In genomic region chr22:38870791-38871359, GRCh38 we compare ENCODE assay signal across 8 cellular contexts. TPM values are rescaled to one million over a fixed set of nuclear protein-coding genes. Genes with fewer than 3 reads are reported as not detected.
DNase-seq lines count a peak whose midpoint lies in the region; ATAC-seq, FAIRE-seq and TF ChIP-seq lines count a peak whose summit lies in the region.

No MANE protein-coding gene starts in this region.

- no peak for TF ChIP-seq CTCF in K562 (IDR thresholded peaks at IDR 0.05 in 2 of 3, conservative IDR thresholded peaks at IDR 0.05 in 1 of 3; ENCODE audit: insufficient read depth in 2 of 3, low read depth in 1 of 3, low read length in 3 of 3)
- no peak for TF ChIP-seq CTCF in lung (IDR thresholded peaks at IDR 0.05; ENCODE audit: control extremely low read depth, extremely low read depth)
- TF ChIP-seq CTCF in type B pancreatic cell (conservative IDR thresholded peaks at IDR 0.05), result no peak

- TF ChIP-seq POLR2A in K562 (conservative IDR thresholded peaks at IDR 0.05), result no peak

- H3K4me1 ChIP-seq in K562 (replicated peaks in 1 of 2; ENCODE audit: control insufficient read depth in 2 of 2, insufficient read depth in 2 of 2, low read length in 2 of 2) (peaks cover 13 to 31% of the 10 kb centered on the region in 2 experiments), lung (ENCODE audit: control insufficient read depth in 2 of 2, insufficient read depth in 2 of 2, low read length in 2 of 2) (peaks cover 0 to 2% of the 10 kb centered on the region in 2 donors)

- peak overlapping the region; percentile 93 for H3K4me3 Mint-ChIP-seq in activated T-cell treated with anti-CD3 and anti-CD28 coated beads, Interleukin-2, amount 50 U/mL, for 24 hours
- H3K4me3 Mint-ChIP-seq in type B pancreatic cell, result peak overlapping the region; percentile 94

- no TSS peak for BruUV-seq in K562 (replicated peaks; lab: Mats Ljungman, UMichigan)

- intact Hi-C loops in K562 (cut with micrococcal nuclease), result loop anchor here (1.0 to 10.0 kb wide), 4 partner anchors 54 to 247 kb away; partner anchors contain the start of gene APOBEC3C

- peak overlapping the region; percentile 79 for H3K4me2 ChIP-seq in K562 (ENCODE audit: insufficient read depth, low read length)

- no peak for FAIRE-seq in K562 (lab: Jason Lieb, UNC)

- no peak for TF ChIP-seq EP300 in K562 (IDR thresholded peaks at IDR 0.05; ENCODE audit: low read length)

- H4K20me1 ChIP-seq in K562 (replicated peaks; ENCODE audit: control insufficient read depth, insufficient read depth, low read length), result no peaks in the 10 kb centered on the region; the same call in 1 of the 2 replicates

- peaks cover 58% of the 10 kb centered on the region for H3K4me1 Mint-ChIP-seq in activated T-cell treated with anti-CD3 and anti-CD28 coated beads, Interleukin-2, amount 50 U/mL, for 24 hours (ENCODE audit: low read depth)
- H3K4me1 Mint-ChIP-seq in type B pancreatic cell (ENCODE audit: unreplicated experiment), result peaks cover 38% of the 10 kb centered on the region

- no peak for TF ChIP-seq RAD21 in K562 (CRISPR knock-in tag; conservative IDR thresholded peaks at IDR 0.05 in 1 of 2, IDR thresholded peaks at IDR 0.05 in 1 of 2)

- H3K4me3 ChIP-seq in K562, result peak overlapping the region; percentile 62
- peak overlapping the region; percentile 75 for H3K4me3 ChIP-seq in lung

- no peak overlapping the region for H2AFZ ChIP-seq in K562 (ENCODE audit: low read depth, low read length)

- WGBS in K562 (ENCODE audit: insufficient coverage, low coverage, missing lambda C conversion rate), result no CpG with 5 or more reads among the region's 2 CpGs
- 27 to 30% methylated on average over 2 of the region's 2 CpGs for WGBS in lung, 2 donors

- POLR2A ChIA-PET in K562 (lab: Yijun Ruan, JAX), result interaction anchor here (0.7 to 1.5 kb wide), 2 partner anchors 28 to 442 kb away, joined by 3 to 4 read pairs; partner anchors contain the start of gene NPTXR

- ATAC-seq in K562 (no peak), lung (ENCODE audit: insufficient read depth, low FRiP score) (no peak), GM21447 (IDR thresholded peaks at IDR 0.05; ENCODE audit: unreplicated experiment) (no peak)

- peaks cover 47% of the 10 kb centered on the region for H3K36me3 Mint-ChIP-seq in activated T-cell treated with anti-CD3 and anti-CD28 coated beads, Interleukin-2, amount 50 U/mL, for 24 hours (ENCODE audit: low read depth)
- H3K36me3 Mint-ChIP-seq in type B pancreatic cell, result no peaks in the 10 kb centered on the region

- H3K9me3 Mint-ChIP-seq in activated T-cell treated with anti-CD3 and anti-CD28 coated beads, Interleukin-2, amount 50 U/mL, for 24 hours, result peaks cover 2% of the 10 kb centered on the region
- no peaks in the 10 kb centered on the region for H3K9me3 Mint-ChIP-seq in type B pancreatic cell

- DNase-seq in activated T-cell treated with anti-CD3 and anti-CD28 coated beads, Interleukin-2, amount 50 U/mL, for 24 hours, result no peak
- no peak for DNase-seq in activated T-cell treated with anti-CD3 and anti-CD28 coated beads, Interleukin-2, amount 50 U/mL, for 1 hour
- DNase-seq in K562 (ENCODE audit: extremely low read depth in 1 of 4, low spot score in 3 of 4), result no peak
- DNase-seq in lung (ENCODE audit: low spot score), result no peak
- peak; percentile 58 for DNase-seq in type B pancreatic cell (ENCODE audit: extremely low spot score, unreplicated experiment)
- no peak for DNase-seq in NCI-H2081 treated with DMSO at 0.1 percent for 48 hours (lab: John Stamatoyannopoulos, UW)
- DNase-seq in glomerular visceral epithelial cell (ENCODE audit: extremely low spot score), result no peak

- H3K9me1 ChIP-seq in K562 (ENCODE audit: control insufficient read depth, insufficient read depth, low read length), result no peaks in the 10 kb centered on the region

- peak overlapping the region; percentile 59 to 94 for H3K9ac ChIP-seq in K562 (ENCODE audit: insufficient read depth in 1 of 2, low read depth in 2 of 2, low read length in 2 of 2)

- H3K36me3 ChIP-seq in K562 (ENCODE audit: control insufficient read depth, insufficient read depth, low read length) (peaks cover 38% of the 10 kb centered on the region; the same call in 2 of the 3 replicates), lung (ENCODE audit: control insufficient read depth in 2 of 2, insufficient read depth in 2 of 2, low read length in 2 of 2) (peaks cover 3 to 29% of the 10 kb centered on the region in 2 donors)

- CTCF ChIA-PET in K562 (lab: Yijun Ruan, JAX; ENCODE audit: low intra/inter-chr PET ratio), result interaction anchor here (1.2 to 1.4 kb wide), 3 partner anchors 133 to 251 kb away, joined by 3 to 8 read pairs (median 6); no protein-coding TSS in a partner anchor

- in situ Hi-C loops in K562 (cut with MboI), result no loop called here

- H3K27me3 ChIP-seq in K562 (ENCODE audit: control insufficient read depth in 2 of 2, insufficient read depth in 2 of 2, low read length in 2 of 2), result peaks cover 0 to 5% of the 10 kb centered on the region in 2 experiments; a peak in 2 of 5 replicates
- no peaks in the 10 kb centered on the region for H3K27me3 ChIP-seq in lung (ENCODE audit: control insufficient read depth, insufficient read depth)

- peaks cover 29% of the 10 kb centered on the region for H3K79me2 ChIP-seq in K562 (ENCODE audit: control insufficient read depth, insufficient read depth, low read length)

- H3K27ac Mint-ChIP-seq in activated T-cell treated with anti-CD3 and anti-CD28 coated beads, Interleukin-2, amount 50 U/mL, for 24 hours, result peak overlapping the region; percentile 94
- H3K27ac Mint-ChIP-seq in type B pancreatic cell, result peak overlapping the region; percentile 83

- H3K27ac ChIP-seq in K562 (ENCODE audit: extremely low read depth, low read depth, low read length) (peak overlapping the region; percentile 68; the same call in 2 of the 3 replicates), lung (ENCODE audit: low read depth in 1 of 2, low read length in 1 of 2) (peak overlapping the region; percentile 81 to 86)

- H3K9me3 ChIP-seq in K562 (replicated peaks; ENCODE audit: control insufficient read depth, insufficient read depth, low read depth, low read length), result no peaks in the 10 kb centered on the region
- no peaks in the 10 kb centered on the region for H3K9me3 ChIP-seq in lung (ENCODE audit: control insufficient read depth in 2 of 2, insufficient read depth in 1 of 2, low read length in 1 of 2)

- H3K27me3 Mint-ChIP-seq in activated T-cell treated with anti-CD3 and anti-CD28 coated beads, Interleukin-2, amount 50 U/mL, for 24 hours, result no peaks in the 10 kb centered on the region
- H3K27me3 Mint-ChIP-seq in type B pancreatic cell, result no peaks in the 10 kb centered on the region

TF ChIP-seq in K562, 482 proteins besides CTCF, POLR2A, EP300 and RAD21:
- TF ChIP-seq YY1 (IDR thresholded peaks at IDR 0.05; ENCODE audit: borderline replicate concordance in 1 of 3, control insufficient read depth in 1 of 3, extremely low read depth in 1 of 3, insufficient read depth in 3 of 3, insufficient read length in 1 of 3, insufficient replicate concordance in 2 of 3, low read depth in 1 of 3, low read length in 2 of 3) (peak in 1 of 3 experiments; percentile 27), ZNF274 (IDR thresholded peaks at IDR 0.05; ENCODE audit: borderline replicate concordance, low read depth, low read length) (no peak)

RNA-seq across cellular contexts. Expression of gene CBX6, which starts 1.1 kb away (rescaled TPM):
- total RNA-seq in K562 (2011; cell fraction: chromatin; rRNA removed; ENCODE audit: low replicate concordance), result 20.8 and 48.0 TPM in 2 replicates
- total RNA-seq in K562 (2011; cell fraction: nucleolus; rRNA removed), result 32.9 and 39.0 TPM in 2 replicates
- 29.8 and 36.5 TPM in 2 replicates for total RNA-seq in K562 (2011; cell fraction: nucleoplasm; rRNA removed)
- total RNA-seq in K562 (2014; rRNA removed) (14.6 and 18.4 TPM in 2 replicates), K562 (2014; rRNA removed; fragmentation: Illumina TruSeq; extraction: Trizol) (7.4 and 8.0 TPM in 2 replicates), K562 (2015; rRNA removed; fragmentation: Illumina TruSeq; extraction: Trizol) (10.7 and 11.2 TPM in 2 replicates), K562 (2021) (29.4 and 31.6 TPM in 2 replicates), lung (10 to 100 TPM; 14.6 to 79.2 TPM), type B pancreatic cell (ENCODE audit: low replicate concordance) (93.5 and 116 TPM in 2 replicates)
- polyA plus RNA-seq in K562 (2011; rRNA removed) (3.3 TPM in 2 replicates), K562 (2014; fragmentation: Illumina TruSeq; extraction: Trizol) (7.2 and 10.0 TPM in 2 replicates), K562 (2014; fragmentation: Nextera tagmentation; extraction: Ambion mirVana) (1 to 10 TPM in 1 of 2 experiments, under 1 TPM in 1; 0.75 to 1.2 TPM), K562 (2014; rRNA removed) (8.0 and 9.0 TPM in 2 replicates), lung (10 to 100 TPM; 18.8 to 27.9 TPM)
- polyA plus RNA-seq in K562 (2011; cell fraction: cytosol; rRNA removed), result 2.4 and 7.2 TPM in 2 replicates
- 12.5 and 31.3 TPM in 2 replicates for polyA plus RNA-seq in K562 (2011; cell fraction: nucleus; rRNA removed)
- polyA plus RNA-seq in K562 (2012), result 6.6 and 8.2 TPM in 2 replicates
- 6.9 and 8.8 TPM in 2 replicates for polyA minus RNA-seq in K562 (2011; rRNA and poly(A)+ RNA removed)
- polyA minus RNA-seq in K562 (2011; cell fraction: cytosol; rRNA and poly(A)+ RNA removed), result 12.9 and 18.3 TPM in 2 replicates
- polyA minus RNA-seq in K562 (2011; cell fraction: nucleus; rRNA and poly(A)+ RNA removed), result 24.7 and 27.6 TPM in 2 replicates

RNA-seq across cellular contexts. Expression of gene NPTXR, which starts 27.0 kb away (rescaled TPM):
- total RNA-seq in K562 (2011; cell fraction: chromatin; rRNA removed; ENCODE audit: low replicate concordance), result 1.3 and 3.0 TPM in 2 replicates
- 3.0 and 3.3 TPM in 2 replicates for total RNA-seq in K562 (2011; cell fraction: nucleolus; rRNA removed)
- 2.9 and 4.0 TPM in 2 replicates for total RNA-seq in K562 (2011; cell fraction: nucleoplasm; rRNA removed)
- total RNA-seq in K562 (2014; rRNA removed), result 1.0 and 1.1 TPM in 2 replicates
- 0.51 and 0.54 TPM in 2 replicates for total RNA-seq in K562 (2014; rRNA removed; fragmentation: Illumina TruSeq; extraction: Trizol)
- 0.65 and 0.72 TPM in 2 replicates for total RNA-seq in K562 (2015; rRNA removed; fragmentation: Illumina TruSeq; extraction: Trizol)
- total RNA-seq in K562 (2021), result 3.0 and 3.1 TPM in 2 replicates
- 1.8 and 3.3 TPM in 2 replicates for polyA plus RNA-seq in K562 (2011; rRNA removed)
- polyA plus RNA-seq in K562 (2011; cell fraction: cytosol; rRNA removed), result 2.5 and 2.8 TPM in 2 replicates
- polyA plus RNA-seq in K562 (2011; cell fraction: nucleus; rRNA removed), result 2.1 and 2.8 TPM in 2 replicates
- 1.7 and 3.2 TPM in 2 replicates for polyA plus RNA-seq in K562 (2012)
- polyA plus RNA-seq in K562 (2014; fragmentation: Illumina TruSeq; extraction: Trizol), result 2.3 and 2.6 TPM in 2 replicates
- under 1 TPM; 0.01 to 0.10 TPM for polyA plus RNA-seq in K562 (2014; fragmentation: Nextera tagmentation; extraction: Ambion mirVana)
- 1.5 and 1.7 TPM in 2 replicates for polyA plus RNA-seq in K562 (2014; rRNA removed)
- polyA minus RNA-seq in K562 (2011; rRNA and poly(A)+ RNA removed), result 1.9 and 2.7 TPM in 2 replicates
- 2.6 and 4.7 TPM in 2 replicates for polyA minus RNA-seq in K562 (2011; cell fraction: cytosol; rRNA and poly(A)+ RNA removed)
- 0.94 and 1.00 TPM in 2 replicates for polyA minus RNA-seq in K562 (2011; cell fraction: nucleus; rRNA and poly(A)+ RNA removed)
- 1 to 10 TPM; 4.2 to 5.8 TPM for total RNA-seq in lung
- polyA plus RNA-seq in lung, result 1 to 10 TPM in 1 of 2 donors, under 1 TPM in 1; 0.98 to 1.5 TPM
- total RNA-seq in type B pancreatic cell (ENCODE audit: low replicate concordance), result 5.9 and 6.9 TPM in 2 replicates
